Comparison of ENCODE assay signal across 20 cellular contexts in genomic region chr14:76708028-76708427, GRCh38.
"Had no signal": no experiment of that assay in that cellular context is flagged by ENCODE, and none has a peak within 500 bp of the region (broad histone marks: within the 10 kb centered on the region; RNA-seq: fewer than 3 reads in every experiment).

No MANE protein-coding gene starts in this region.

- H3K27me3 ChIP-seq: brain microvascular endothelial cell, heart left ventricle, spleen, testis, vagina had no signal

- H3K9me3 ChIP-seq: heart left ventricle, lower lobe of right lung, spleen, testis, vagina had no signal

- ATAC-seq: activated CD4-positive, CD25-positive, alpha-beta regulatory T cell treated with anti-CD3 and anti-CD28 coated beads, Interleukin-2, amount 50 U/mL, for 24 hours; heart left ventricle; lower lobe of right lung; naive thymus-derived CD4-positive, alpha-beta T cell had no signal

- FAIRE-seq: islet of Langerhans had no signal

- DNase-seq: activated CD4-positive, alpha-beta memory T cell treated with anti-CD3 and anti-CD28 coated beads, Interleukin-2, amount 10 ng/mL, durations not matched to agents 7 days and 5 days; activated CD4-positive, alpha-beta T cell treated with anti-CD3 and anti-CD28 coated beads, Interleukin-2, amount 10 ng/mL, durations not matched to agents 24 days and 14 days; activated gamma-delta T cell; aorta; brain microvascular endothelial cell; central memory CD4-positive, alpha-beta T cell; dermis blood vessel endothelial cell; effector CD8-positive, alpha-beta T cell; lower lobe of right lung; naive thymus-derived CD4-positive, alpha-beta T cell; retina; spleen; stimulated activated CD4-positive, alpha-beta T cell treated with anti-CD3 and anti-CD28 coated beads, Interleukin-4, amount 100 ng/mL, for 1 hour; stimulated activated naive CD4-positive, alpha-beta T cell; testis had no signal

- H3K36me3 ChIP-seq: brain microvascular endothelial cell, lower lobe of right lung, spleen, vagina had no signal

- H3K4me1 ChIP-seq: lower lobe of right lung, vagina had no signal

- H3K4me3 ChIP-seq: heart left ventricle, lower lobe of right lung, spleen, vagina had no signal

- H3K27ac ChIP-seq: brain microvascular endothelial cell, heart left ventricle, lower lobe of right lung, spleen, testis, vagina, VCaP had no signal
